ENCODE assay signal across 9 cellular contexts in genomic region chr9:86337469-86338107, GRCh38. TPM values are rescaled to one million over a fixed set of nuclear protein-coding genes. Genes with fewer than 3 reads are reported as not detected.
DNase-seq lines count a peak whose midpoint lies in the region; ATAC-seq, FAIRE-seq and TF ChIP-seq lines count a peak whose summit lies in the region.
"Had no signal": no experiment of that assay in that cellular context is flagged by ENCODE, and none has a peak within 500 bp of the region (broad histone marks: within the 10 kb centered on the region; RNA-seq: fewer than 3 reads in every experiment).

No MANE protein-coding gene starts in this region.

- intact Hi-C loops in esophagus squamous epithelium (cut with DNase I): no loop called here

- TF ChIP-seq CTCF in NB4 (IDR thresholded peaks at IDR 0.05; ENCODE audit: low read depth, low read length) (no peak), esophagus squamous epithelium (IDR thresholded peaks at IDR 0.05) (no peak)

- FAIRE-seq in endometrium (lab: Jason Lieb, UNC): peak; percentile 61

- peak overlapping the region; percentile 42 for H3K4me3 ChIP-seq in CD8-positive, alpha-beta memory T cell (ENCODE audit: low read length)
- H3K4me3 ChIP-seq in NB4 (ENCODE audit: low read depth, low read length) (peak overlapping the region; percentile 54), esophagus squamous epithelium (no peak overlapping the region)

- ATAC-seq in GM19452 (IDR thresholded peaks at IDR 0.05; ENCODE audit: unreplicated experiment) (peak; percentile 33), HG03025 (IDR thresholded peaks at IDR 0.05; ENCODE audit: low FRiP score, unreplicated experiment) (no peak)

- peaks cover 0 to 2% (median 0%) of the 10 kb centered on the region in 5 donors for H3K9me3 Mint-ChIP-seq in CD8-positive, alpha-beta memory T cell

- H3K27ac ChIP-seq in CD8-positive, alpha-beta memory T cell (ENCODE audit: low read depth, low read length): peak overlapping the region; percentile 18
- H3K27ac ChIP-seq in esophagus squamous epithelium: no peak overlapping the region

- TF ChIP-seq POLR2A in NB4 (IDR thresholded peaks at IDR 0.05; ENCODE audit: extremely low read depth, insufficient read length): no peak
- TF ChIP-seq POLR2A in esophagus squamous epithelium (IDR thresholded peaks at IDR 0.05): no peak

- peaks cover 39% of the 10 kb centered on the region for H3K36me3 ChIP-seq in CD8-positive, alpha-beta memory T cell (ENCODE audit: insufficient read depth, low read length)
- peaks cover 8 to 100% (median 42%) of the 10 kb centered on the region in 3 donors for H3K36me3 ChIP-seq in esophagus squamous epithelium

- H3K4me3 Mint-ChIP-seq in CD8-positive, alpha-beta memory T cell: peak overlapping the region; percentile 75 to 88 (median 82)

- 64 to 84% methylated on average over 8 of the region's 8 CpGs for WGBS in esophagus squamous epithelium, 2 donors

- peaks cover 17% of the 10 kb centered on the region for H3K4me1 ChIP-seq in CD8-positive, alpha-beta memory T cell (ENCODE audit: insufficient read depth, low read length)
- peaks cover 0 to 3% (median 0%) of the 10 kb centered on the region in 3 donors for H3K4me1 ChIP-seq in esophagus squamous epithelium

- H3K4me1 Mint-ChIP-seq in CD8-positive, alpha-beta memory T cell: peaks cover 42 to 76% (median 68%) of the 10 kb centered on the region in 3 donors

- no peaks in the 10 kb centered on the region for H3K27me3 Mint-ChIP-seq in CD8-positive, alpha-beta memory T cell

- peak overlapping the region; percentile 51 to 95 (median 93) for H3K27ac Mint-ChIP-seq in CD8-positive, alpha-beta memory T cell

- POLR2A ChIA-PET in CD8-positive, alpha-beta memory T cell (lab: Charles Lee): interaction anchor here (1.0 kb wide), 1 partner anchor 11 kb away, joined by 3 read pairs; no protein-coding TSS in a partner anchor

- H3K27me3 ChIP-seq in CD8-positive, alpha-beta memory T cell (ENCODE audit: insufficient read depth, low read length, poor library complexity, severe bottlenecking): no peaks in the 10 kb centered on the region
- H3K27me3 ChIP-seq in esophagus squamous epithelium: no peaks in the 10 kb centered on the region

- CTCF ChIA-PET in CD8-positive, alpha-beta memory T cell (lab: Charles Lee): no interaction called here

- peaks cover 24 to 88% (median 43%) of the 10 kb centered on the region in 3 donors for H3K36me3 Mint-ChIP-seq in CD8-positive, alpha-beta memory T cell

- peak in 1 of 5 donors; percentile 47 for DNase-seq in CD8-positive, alpha-beta memory T cell
- DNase-seq in NB4 (ENCODE audit: low read depth) (peak; percentile 63), esophagus squamous epithelium (lab: John Stamatoyannopoulos, UW) (no peak), NCI-H510A treated with DMSO at 0.1 percent for 48 hours (lab: John Stamatoyannopoulos, UW) (no peak), DMS153 (lab: John Stamatoyannopoulos, UW) (no peak)
- DNase-seq: NK-92 treated with Interleukin-12 subunit alpha and Interleukin-12 subunit beta, amount 100 ng/mL, for 24 hours had no signal

- H3K9me3 ChIP-seq in CD8-positive, alpha-beta memory T cell (ENCODE audit: low read length): no peaks in the 10 kb centered on the region
- H3K9me3 ChIP-seq in esophagus squamous epithelium: no peaks in the 10 kb centered on the region

RNA-seq across cellular contexts. Expression of gene TUT7, which starts 16.6 kb away (rescaled TPM):
- total RNA-seq in CD8-positive, alpha-beta memory T cell: 10 to 100 TPM; 34.2 to 36.0 TPM
- 26.1 TPM for polyA plus RNA-seq in CD8-positive, alpha-beta memory T cell
- 10 to 100 TPM; 34.3 to 71.0 (median 54.9) TPM for total RNA-seq in esophagus squamous epithelium

RNA-seq across cellular contexts. Expression of gene ISCA1, which starts 55.2 kb away (rescaled TPM):
- 10 to 100 TPM; 33.4 to 35.6 TPM for total RNA-seq in CD8-positive, alpha-beta memory T cell
- polyA plus RNA-seq in CD8-positive, alpha-beta memory T cell: 55.1 TPM
- total RNA-seq in esophagus squamous epithelium: 10 to 100 TPM in 3 of 4 donors, 1 to 10 TPM in 1; 9.7 to 31.9 (median 24.7) TPM

Comparison
In these comparisons a context has a peak if more than half of its experiments do, and no peak if none do; other contexts are left out.
1. H3K4me3 ChIP-seq: peak in CD8-positive, alpha-beta memory T cell (single experiment) and NB4 (single experiment); none in esophagus squamous epithelium (0 of 4).